8 cellular contexts compared by ENCODE assay signal in the genomic region with DNA sequence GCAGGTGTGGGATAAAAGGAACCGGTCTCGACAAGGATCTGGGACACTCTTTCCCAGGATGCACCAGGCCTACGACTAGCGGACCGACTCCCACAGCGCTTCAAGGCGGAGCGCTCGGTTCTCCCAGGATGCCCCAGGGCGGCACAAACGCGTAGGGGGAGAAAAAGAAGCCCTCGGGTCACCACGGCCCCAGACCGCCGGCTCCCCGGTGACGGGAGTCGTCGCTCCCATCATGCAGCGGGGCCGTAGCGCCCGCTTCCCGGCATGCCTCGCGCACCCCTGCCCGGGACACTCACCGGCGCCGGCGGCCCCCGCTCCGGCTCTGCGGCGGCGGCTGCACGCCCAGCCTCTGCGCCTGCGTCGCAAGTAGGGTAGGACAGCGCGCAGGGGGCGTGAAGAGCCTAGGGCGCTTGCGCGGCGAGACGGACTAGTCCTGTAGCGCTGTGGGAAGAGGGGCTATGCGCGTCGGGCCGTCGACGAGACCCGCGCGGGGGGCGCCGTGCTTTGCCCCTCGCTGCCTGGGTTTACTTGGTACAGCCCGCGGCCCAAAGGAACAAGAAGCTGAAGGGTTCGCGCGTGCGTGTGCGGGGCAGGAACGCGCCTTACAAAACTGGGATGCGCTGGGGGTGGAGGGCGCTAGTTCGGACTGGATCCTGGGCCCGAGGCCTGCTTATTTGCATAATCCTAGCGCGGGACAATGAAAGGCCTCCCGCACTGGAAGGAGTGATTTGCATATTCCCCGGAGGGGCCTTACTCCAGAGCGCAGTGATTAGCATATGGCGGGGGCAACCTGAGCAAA. TPM values are rescaled to one million over a fixed set of nuclear protein-coding genes. Genes with fewer than 3 reads are reported as not detected.
DNase-seq lines count a peak whose midpoint lies in the region; ATAC-seq and TF ChIP-seq lines count a peak whose summit lies in the region.

A gene with protein sequence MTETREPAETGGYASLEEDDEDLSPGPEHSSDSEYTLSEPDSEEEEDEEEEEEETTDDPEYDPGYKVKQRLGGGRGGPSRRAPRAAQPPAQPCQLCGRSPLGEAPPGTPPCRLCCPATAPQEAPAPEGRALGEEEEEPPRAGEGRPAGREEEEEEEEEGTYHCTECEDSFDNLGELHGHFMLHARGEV (minus strand): TSS at position 368 of the 799 bp plus-strand sequence. CDS start 5,325 bp downstream, outside the sequence.

- H3K27ac Mint-ChIP-seq in activated CD4-positive, alpha-beta T cell treated with anti-CD3 and anti-CD28 coated beads for 36 hours: peak within 1 kb of the TSS; percentile 99
- H3K27ac Mint-ChIP-seq in chondrocyte (ENCODE audit: unreplicated experiment): peak within 1 kb of the TSS; percentile 98

- TF ChIP-seq CTCF in chondrocyte (IDR thresholded peaks at IDR 0.05): peak; percentile 9
- no peak for TF ChIP-seq CTCF in kidney epithelial cell (IDR thresholded peaks at IDR 0.05; ENCODE audit: insufficient read depth, low read length, poor library complexity, severe bottlenecking)

- no peaks in the 10 kb centered on the region for H3K9me3 Mint-ChIP-seq in activated CD4-positive, alpha-beta T cell treated with anti-CD3 and anti-CD28 coated beads for 36 hours (ENCODE audit: low read depth)
- no peaks in the 10 kb centered on the region for H3K9me3 Mint-ChIP-seq in chondrocyte (ENCODE audit: low read depth)

- DNase-seq in AG20443 (ENCODE audit: low spot score) (peak; percentile 99), NCI-H446 treated with DMSO at 0.1 percent for 48 hours (lab: John Stamatoyannopoulos, UW) (peak; percentile 95), chondrocyte (ENCODE audit: low spot score) (no peak), kidney epithelial cell (ENCODE audit: low read depth) (peak; percentile 49)
- DNase-seq in activated CD4-positive, alpha-beta T cell treated with anti-CD3 and anti-CD28 coated beads for 36 hours: peak; percentile 94
- peak; percentile 92 for DNase-seq in stimulated activated CD4-positive, alpha-beta T cell treated with anti-CD3 and anti-CD28 coated beads, Interleukin-15, amount 100 ng/mL, for 24 hours

- CTCF ChIA-PET in activated CD4-positive, alpha-beta T cell treated with anti-CD3 and anti-CD28 coated beads for 36 hours (lab: Charles Lee): no interaction called here

- no peaks in the 10 kb centered on the region for H3K36me3 ChIP-seq in kidney epithelial cell (ENCODE audit: control insufficient read depth, insufficient read depth, low read length)

- intact Hi-C loops in activated CD4-positive, alpha-beta T cell treated with anti-CD3 and anti-CD28 coated beads for 36 hours (cut with DNase I, micrococcal nuclease): loop anchor here (1.0 to 2.0 kb wide), 9 partner anchors 20 to 156 kb away; partner anchors contain the start of genes IRGQ (in 2 of the 2), PINLYP (in 2 of the 2), XRCC1 (in 2 of the 2) and ZNF576 (in 2 of the 2)

- peaks cover 17% of the 10 kb centered on the region for H3K4me1 Mint-ChIP-seq in activated CD4-positive, alpha-beta T cell treated with anti-CD3 and anti-CD28 coated beads for 36 hours
- H3K4me1 Mint-ChIP-seq in chondrocyte (ENCODE audit: low read depth): peaks cover 25% of the 10 kb centered on the region

- no peaks in the 10 kb centered on the region for H3K36me3 Mint-ChIP-seq in activated CD4-positive, alpha-beta T cell treated with anti-CD3 and anti-CD28 coated beads for 36 hours (ENCODE audit: low read depth)
- H3K36me3 Mint-ChIP-seq in chondrocyte (ENCODE audit: low read depth): no peaks in the 10 kb centered on the region

- H3K4me3 Mint-ChIP-seq in activated CD4-positive, alpha-beta T cell treated with anti-CD3 and anti-CD28 coated beads for 36 hours: peak within 1 kb of the TSS; percentile 94
- peak within 1 kb of the TSS; percentile 95 for H3K4me3 Mint-ChIP-seq in chondrocyte (ENCODE audit: unreplicated experiment)

- ATAC-seq in GM19025 (IDR thresholded peaks at IDR 0.05; ENCODE audit: low read depth, unreplicated experiment) (peak; percentile 87), HG03280 (IDR thresholded peaks at IDR 0.05; ENCODE audit: unreplicated experiment) (peak; percentile 81)
- ATAC-seq in activated CD4-positive, alpha-beta T cell treated with anti-CD3 and anti-CD28 coated beads for 36 hours: peak; percentile 92

- H3K27me3 Mint-ChIP-seq in activated CD4-positive, alpha-beta T cell treated with anti-CD3 and anti-CD28 coated beads for 36 hours: no peaks in the 10 kb centered on the region
- no peaks in the 10 kb centered on the region for H3K27me3 Mint-ChIP-seq in chondrocyte (ENCODE audit: low read depth)

- POLR2A ChIA-PET in activated CD4-positive, alpha-beta T cell treated with anti-CD3 and anti-CD28 coated beads for 36 hours (lab: Charles Lee): no interaction called here

- no peaks in the 10 kb centered on the region for H3K27me3 ChIP-seq in kidney epithelial cell (ENCODE audit: control insufficient read depth, insufficient read depth, low read length)

- H3K4me3 ChIP-seq in kidney epithelial cell (ENCODE audit: low read depth, low read length): peak within 1 kb of the TSS; percentile 70

RNA-seq across cellular contexts. Expression of the gene that starts here (rescaled TPM):
- 10 to 100 TPM in 1 of 2 experiments, 1 to 10 TPM in 1; 9.0 to 10.1 TPM for total RNA-seq in activated CD4-positive, alpha-beta T cell treated with anti-CD3 and anti-CD28 coated beads for 36 hours
- total RNA-seq in chondrocyte (50.7 to 53.9 TPM (median 52.5 TPM) in 3 replicates), kidney epithelial cell (71.7 and 82.2 TPM in 2 replicates)
